In genomic region chr19:14114439-14114838, GRCh38 we compare ENCODE assay signal across 1 cellular context.
TF ChIP-seq lines count a peak whose summit lies in the region.

No MANE protein-coding gene starts in this region.

TF ChIP-seq in HCT116, 20 proteins besides CTCF, POLR2A, EP300 and RAD21 (continued from another document):
- TF ChIP-seq REST (IDR thresholded peaks at IDR 0.05; ENCODE audit: low read depth) (no peak), ZNF274 (IDR thresholded peaks at IDR 0.05; ENCODE audit: low read depth, low read length) (no peak)
